ENCODE assay signal across 9 cellular contexts in genomic region chr15:63093486-63094205, GRCh38. TPM values are rescaled to one million over a fixed set of nuclear protein-coding genes. Genes with fewer than 3 reads are reported as not detected.
DNase-seq lines count a peak whose midpoint lies in the region; ATAC-seq and TF ChIP-seq lines count a peak whose summit lies in the region.
"Had no signal": no experiment of that assay in that cellular context is flagged by ENCODE, and none has a peak within 500 bp of the region (broad histone marks: within the 10 kb centered on the region; RNA-seq: fewer than 3 reads in every experiment).

No MANE protein-coding gene starts in this region.

- peak; percentile 68 for DNase-seq in SIG-M5 treated with dmso at 0.1 percent for 504 hours (lab: John Stamatoyannopoulos, UW; ENCODE audit: unreplicated experiment)
- DNase-seq in SIG-M5 (lab: John Stamatoyannopoulos, UW): no peak
- DNase-seq in NCI-H1105 treated with DMSO at 0.1 percent for 48 hours (lab: John Stamatoyannopoulos, UW): peak; percentile 83
- peak; percentile 68 for DNase-seq in SW480 (ENCODE audit: low spot score)
- peak; percentile 41 for DNase-seq in activated naive CD8-positive, alpha-beta T cell treated with anti-CD3 and anti-CD28 coated beads, Interleukin-2, amount 50 U/mL, for 16 hours (ENCODE audit: low read depth, low spot score)
- DNase-seq in heart right ventricle: peak; percentile 72 to 86
- DNase-seq in retina: peak; percentile 84

- peaks cover 8 to 30% (median 21%) of the 10 kb centered on the region in 9 donors for H3K4me1 ChIP-seq in heart right ventricle

- WGBS in heart right ventricle, 2 donors: 20 to 22% methylated on average over 6 of the region's 6 CpGs

- peak; percentile 82 to 97 (median 90) for TF ChIP-seq CTCF in heart right ventricle (IDR thresholded peaks at IDR 0.05)

- H3K9me3 ChIP-seq in heart right ventricle: no peaks in the 10 kb centered on the region

- H3K36me3 ChIP-seq in heart right ventricle: no peaks in the 10 kb centered on the region

- no peak overlapping the region for H3K4me3 ChIP-seq in heart right ventricle
- H3K4me3 ChIP-seq: skin epidermis had no signal

- ATAC-seq in heart right ventricle (peak; percentile 85 to 96 (median 92)), GM21447 (IDR thresholded peaks at IDR 0.05; ENCODE audit: unreplicated experiment) (no peak)

- intact Hi-C loops in heart right ventricle (cut with DNase I): loop anchor here (1.0 to 10.0 kb wide), 10 partner anchors 45 to 311 kb away; no protein-coding TSS in a partner anchor

- peak overlapping the region in 4 of 10 donors; percentile 28 to 66 (median 39) for H3K27ac ChIP-seq in heart right ventricle
- H3K27ac ChIP-seq: skin epidermis had no signal

- H3K27me3 ChIP-seq in heart right ventricle: no peaks in the 10 kb centered on the region

RNA-seq across cellular contexts. Expression of gene LACTB, which starts 28.0 kb away (rescaled TPM):
- 10 to 100 TPM; 22.2 to 32.2 (median 24.6) TPM for total RNA-seq in heart right ventricle
- 10 to 100 TPM; 11.6 to 19.6 TPM for polyA plus RNA-seq in heart right ventricle

RNA-seq across cellular contexts. Expression of gene TPM1, which starts 51.1 kb away (rescaled TPM):
- over 10,000 TPM; 11,955 to 17,571 (median 14,403) TPM for total RNA-seq in heart right ventricle
- polyA plus RNA-seq in heart right ventricle: over 10,000 TPM; 10,066 to 18,091 TPM
